ENCODE assay signal across 2 cellular contexts in the genomic region with DNA sequence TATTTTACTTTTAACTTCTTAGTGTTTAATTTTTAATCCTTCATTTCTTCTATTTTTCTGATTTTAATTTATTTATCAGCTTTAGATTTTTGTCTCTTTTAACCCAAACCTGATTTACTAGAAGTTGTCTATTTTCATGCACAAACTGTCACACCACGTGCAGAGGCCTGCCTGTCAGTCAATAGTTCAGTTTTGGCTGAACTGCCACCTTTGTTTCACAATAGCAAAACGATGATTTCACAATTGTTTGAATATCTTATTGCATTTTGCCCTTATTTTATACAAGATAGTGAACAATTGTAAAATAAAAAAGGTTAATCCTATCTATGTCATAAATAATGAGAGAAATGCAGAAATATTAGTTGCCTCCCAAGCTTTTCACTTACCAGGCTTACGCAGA.
TF ChIP-seq lines count a peak whose summit lies in the region.

No MANE protein-coding gene starts in this region.

TF ChIP-seq in K562, 482 proteins besides CTCF, POLR2A, EP300 and RAD21:
- TF ChIP-seq JUND (IDR thresholded peaks at IDR 0.05; ENCODE audit: borderline replicate concordance, low read depth, low read length) = no peak
- TF ChIP-seq JUND (tag; IDR thresholded peaks at IDR 0.05; ENCODE audit: borderline replicate concordance, low read depth, low read length) = no peak
- TF ChIP-seq, protein P1, sequence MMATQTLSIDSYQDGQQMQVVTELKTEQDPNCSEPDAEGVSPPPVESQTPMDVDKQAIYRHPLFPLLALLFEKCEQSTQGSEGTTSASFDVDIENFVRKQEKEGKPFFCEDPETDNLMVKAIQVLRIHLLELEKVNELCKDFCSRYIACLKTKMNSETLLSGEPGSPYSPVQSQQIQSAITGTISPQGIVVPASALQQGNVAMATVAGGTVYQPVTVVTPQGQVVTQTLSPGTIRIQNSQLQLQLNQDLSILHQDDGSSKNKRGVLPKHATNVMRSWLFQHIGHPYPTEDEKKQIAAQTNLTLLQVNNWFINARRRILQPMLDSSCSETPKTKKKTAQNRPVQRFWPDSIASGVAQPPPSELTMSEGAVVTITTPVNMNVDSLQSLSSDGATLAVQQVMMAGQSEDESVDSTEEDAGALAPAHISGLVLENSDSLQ (IDR thresholded peaks at IDR 0.05) = peak; percentile 42
- peak; percentile 72 for TF ChIP-seq CEBPB (tag; IDR thresholded peaks at IDR 0.05)

TF ChIP-seq in liver, 16 proteins besides CTCF, POLR2A, EP300 and RAD21:
- TF ChIP-seq JUND (IDR thresholded peaks at IDR 0.05) (peak in 1 of 2 donors; percentile 28), SP1 (IDR thresholded peaks at IDR 0.05) (peak; percentile 65), MAX (IDR thresholded peaks at IDR 0.05) (peak; percentile 49), RXRA (IDR thresholded peaks at IDR 0.05) (peak; percentile 53 to 77), YY1 (IDR thresholded peaks at IDR 0.05) (no peak), HNF4A (conservative IDR thresholded peaks at IDR 0.05) (peak; percentile 74 to 75), EGR1 (IDR thresholded peaks at IDR 0.05; ENCODE audit: low read depth in 2 of 2) (no peak)
